In the genomic region with DNA sequence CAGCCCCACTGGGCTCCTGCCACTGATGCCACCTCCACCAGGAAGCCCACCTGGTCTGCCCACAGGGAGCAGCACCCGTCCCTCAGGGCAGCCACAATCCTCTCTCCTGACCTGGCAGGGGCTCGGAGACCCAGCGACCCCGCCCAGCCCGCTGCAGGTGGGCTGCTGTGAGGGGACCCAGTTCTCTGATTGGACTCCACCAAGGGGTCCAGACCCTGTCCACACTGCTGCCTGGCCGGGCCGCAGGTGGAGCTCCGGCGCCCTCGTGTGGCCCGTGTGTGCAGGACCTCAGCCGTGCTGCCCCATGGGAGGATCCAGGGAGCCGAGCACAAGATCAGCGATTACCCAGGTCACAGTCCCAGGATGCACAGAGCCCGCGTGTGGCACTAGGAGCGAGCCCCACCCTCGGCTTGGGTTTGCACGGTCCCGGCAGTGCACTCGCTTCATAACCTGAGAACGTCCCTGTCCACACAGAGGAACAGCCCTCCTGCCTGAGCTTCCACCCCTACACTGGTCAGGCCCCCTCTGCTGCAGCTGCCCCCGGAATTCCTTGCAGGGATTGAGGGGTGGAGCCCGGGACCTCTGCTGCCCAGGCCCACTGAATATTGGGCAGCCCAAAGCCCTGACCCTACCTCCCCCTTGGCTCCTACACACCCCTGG, we compare ENCODE assay signal across 1 cellular context.
TF ChIP-seq lines count a peak whose summit lies in the region.

No MANE protein-coding gene starts in this region.

TF ChIP-seq in HepG2, 621 proteins besides CTCF, POLR2A, EP300 and RAD21 (continued from another document):
- TF ChIP-seq MAFG (CRISPR knock-in tag; IDR thresholded peaks at IDR 0.05) (no peak), CBFB (CRISPR knock-in tag; IDR thresholded peaks at IDR 0.05) (no peak), ZNF343 (CRISPR knock-in tag; IDR thresholded peaks at IDR 0.05) (no peak), SIX1 (CRISPR knock-in tag; IDR thresholded peaks at IDR 0.05; ENCODE audit: borderline replicate concordance) (no peak), SMYD3 (CRISPR knock-in tag; IDR thresholded peaks at IDR 0.05) (no peak), ZNF274 (CRISPR knock-in tag; IDR thresholded peaks at IDR 0.05) (peak; percentile 57; the same call in 1 of the 2 replicates), ZNF510 (CRISPR knock-in tag; IDR thresholded peaks at IDR 0.05; ENCODE audit: low read depth) (no peak), NRL (CRISPR knock-in tag; IDR thresholded peaks at IDR 0.05; ENCODE audit: borderline replicate concordance) (peak; percentile 44; the same call in 1 of the 2 replicates), MTA1 (CRISPR knock-in tag; IDR thresholded peaks at IDR 0.05; ENCODE audit: borderline replicate concordance) (no peak), ZNF180 (CRISPR knock-in tag; IDR thresholded peaks at IDR 0.05; ENCODE audit: borderline replicate concordance, low read depth) (no peak), NAIF1 (CRISPR knock-in tag; IDR thresholded peaks at IDR 0.05; ENCODE audit: borderline replicate concordance) (no peak), ZNF367 (CRISPR knock-in tag; IDR thresholded peaks at IDR 0.05; ENCODE audit: borderline replicate concordance) (no peak), HOXA3 (CRISPR knock-in tag; IDR thresholded peaks at IDR 0.05) (0 out of 2 replicates have a peak, but pooled peaks have one; percentile 22), ARNT (IDR thresholded peaks at IDR 0.05) (no peak), STAG1 (CRISPR knock-in tag; IDR thresholded peaks at IDR 0.05) (peak; percentile 95), RORA (CRISPR knock-in tag; IDR thresholded peaks at IDR 0.05) (no peak), ATF7 (IDR thresholded peaks at IDR 0.05) (no peak), ATF7 (CRISPR knock-in tag; IDR thresholded peaks at IDR 0.05) (no peak), ZSCAN12 (CRISPR knock-in tag; IDR thresholded peaks at IDR 0.05) (no peak), ZFP37 (CRISPR knock-in tag; IDR thresholded peaks at IDR 0.05; ENCODE audit: borderline replicate concordance) (no peak), ZNF430 (CRISPR knock-in tag; IDR thresholded peaks at IDR 0.05) (no peak), MED13 (CRISPR knock-in tag; IDR thresholded peaks at IDR 0.05) (no peak), GZF1 (CRISPR knock-in tag; IDR thresholded peaks at IDR 0.05) (no peak), SATB2 (CRISPR knock-in tag; IDR thresholded peaks at IDR 0.05) (no peak), SETDB1 (CRISPR knock-in tag; IDR thresholded peaks at IDR 0.05; ENCODE audit: borderline replicate concordance) (no peak), ESRRA (CRISPR knock-in tag; IDR thresholded peaks at IDR 0.05; ENCODE audit: low read depth) (no peak), ZNF83 (CRISPR knock-in tag; IDR thresholded peaks at IDR 0.05; ENCODE audit: borderline replicate concordance) (no peak), ZNF674 (CRISPR knock-in tag; IDR thresholded peaks at IDR 0.05; ENCODE audit: low read depth) (no peak), ZFP90 (CRISPR knock-in tag; IDR thresholded peaks at IDR 0.05; ENCODE audit: borderline replicate concordance) (no peak), MIER3 (CRISPR knock-in tag; IDR thresholded peaks at IDR 0.05; ENCODE audit: borderline replicate concordance) (no peak), ZNF263 (CRISPR knock-in tag; IDR thresholded peaks at IDR 0.05) (peak; percentile 69), DMAP1 (CRISPR knock-in tag; IDR thresholded peaks at IDR 0.05) (no peak)
- TF ChIP-seq, protein P1, sequence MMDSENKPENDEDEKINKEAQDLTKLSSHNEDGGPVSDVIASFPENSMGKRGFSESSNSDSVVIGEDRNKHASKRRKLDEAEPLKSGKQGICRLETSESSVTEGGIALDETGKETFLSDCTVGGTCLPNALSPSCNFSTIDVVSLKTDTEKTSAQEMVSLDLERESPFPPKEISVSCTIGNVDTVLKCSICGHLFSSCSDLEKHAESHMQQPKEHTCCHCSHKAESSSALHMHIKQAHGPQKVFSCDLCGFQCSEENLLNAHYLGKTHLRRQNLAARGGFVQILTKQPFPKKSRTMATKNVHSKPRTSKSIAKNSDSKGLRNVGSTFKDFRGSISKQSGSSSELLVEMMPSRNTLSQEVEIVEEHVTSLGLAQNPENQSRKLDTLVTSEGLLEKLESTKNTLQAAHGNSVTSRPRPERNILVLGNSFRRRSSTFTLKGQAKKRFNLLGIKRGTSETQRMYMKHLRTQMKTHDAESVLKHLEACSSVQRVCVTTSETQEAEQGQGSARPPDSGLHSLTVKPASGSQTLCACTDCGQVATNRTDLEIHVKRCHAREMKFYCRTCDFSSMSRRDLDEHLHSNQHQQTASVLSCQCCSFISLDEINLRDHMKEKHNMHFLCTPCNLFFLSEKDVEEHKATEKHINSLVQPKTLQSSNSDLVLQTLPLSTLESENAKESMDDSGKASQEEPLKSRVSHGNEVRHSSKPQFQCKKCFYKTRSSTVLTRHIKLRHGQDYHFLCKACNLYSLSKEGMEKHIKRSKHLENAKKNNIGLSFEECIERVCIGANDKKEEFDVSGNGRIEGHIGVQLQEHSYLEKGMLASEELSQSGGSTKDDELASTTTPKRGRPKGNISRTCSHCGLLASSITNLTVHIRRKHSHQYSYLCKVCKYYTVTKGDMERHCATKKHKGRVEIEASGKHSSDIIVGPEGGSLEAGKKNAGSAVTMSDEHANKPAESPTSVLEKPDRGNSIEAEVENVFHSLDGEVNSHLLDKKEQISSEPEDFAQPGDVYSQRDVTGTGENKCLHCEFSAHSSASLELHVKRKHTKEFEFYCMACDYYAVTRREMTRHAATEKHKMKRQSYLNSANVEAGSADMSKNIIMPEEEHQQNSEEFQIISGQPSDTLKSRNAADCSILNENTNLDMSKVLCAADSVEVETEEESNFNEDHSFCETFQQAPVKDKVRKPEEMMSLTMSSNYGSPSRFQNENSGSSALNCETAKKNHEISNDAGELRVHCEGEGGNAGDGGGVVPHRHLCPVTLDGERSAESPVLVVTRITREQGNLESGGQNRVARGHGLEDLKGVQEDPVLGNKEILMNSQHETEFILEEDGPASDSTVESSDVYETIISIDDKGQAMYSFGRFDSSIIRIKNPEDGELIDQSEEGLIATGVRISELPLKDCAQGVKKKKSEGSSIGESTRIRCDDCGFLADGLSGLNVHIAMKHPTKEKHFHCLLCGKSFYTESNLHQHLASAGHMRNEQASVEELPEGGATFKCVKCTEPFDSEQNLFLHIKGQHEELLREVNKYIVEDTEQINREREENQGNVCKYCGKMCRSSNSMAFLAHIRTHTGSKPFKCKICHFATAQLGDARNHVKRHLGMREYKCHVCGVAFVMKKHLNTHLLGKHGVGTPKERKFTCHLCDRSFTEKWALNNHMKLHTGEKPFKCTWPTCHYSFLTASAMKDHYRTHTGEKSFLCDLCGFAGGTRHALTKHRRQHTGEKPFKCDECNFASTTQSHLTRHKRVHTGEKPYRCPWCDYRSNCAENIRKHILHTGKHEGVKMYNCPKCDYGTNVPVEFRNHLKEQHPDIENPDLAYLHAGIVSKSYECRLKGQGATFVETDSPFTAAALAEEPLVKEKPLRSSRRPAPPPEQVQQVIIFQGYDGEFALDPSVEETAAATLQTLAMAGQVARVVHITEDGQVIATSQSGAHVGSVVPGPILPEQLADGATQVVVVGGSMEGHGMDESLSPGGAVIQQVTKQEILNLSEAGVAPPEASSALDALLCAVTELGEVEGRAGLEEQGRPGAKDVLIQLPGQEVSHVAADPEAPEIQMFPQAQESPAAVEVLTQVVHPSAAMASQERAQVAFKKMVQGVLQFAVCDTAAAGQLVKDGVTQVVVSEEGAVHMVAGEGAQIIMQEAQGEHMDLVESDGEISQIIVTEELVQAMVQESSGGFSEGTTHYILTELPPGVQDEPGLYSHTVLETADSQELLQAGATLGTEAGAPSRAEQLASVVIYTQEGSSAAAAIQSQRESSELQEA (CRISPR knock-in tag; IDR thresholded peaks at IDR 0.05; ENCODE audit: not compliant biosample characterization), result no peak
- TF ChIP-seq, protein P2, sequence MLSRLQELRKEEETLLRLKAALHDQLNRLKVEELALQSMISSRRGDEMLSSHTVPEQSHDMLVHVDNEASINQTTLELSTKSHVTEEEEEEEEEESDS (CRISPR knock-in tag; IDR thresholded peaks at IDR 0.05; ENCODE audit: borderline replicate concordance), result no peak
- TF ChIP-seq, protein P3, sequence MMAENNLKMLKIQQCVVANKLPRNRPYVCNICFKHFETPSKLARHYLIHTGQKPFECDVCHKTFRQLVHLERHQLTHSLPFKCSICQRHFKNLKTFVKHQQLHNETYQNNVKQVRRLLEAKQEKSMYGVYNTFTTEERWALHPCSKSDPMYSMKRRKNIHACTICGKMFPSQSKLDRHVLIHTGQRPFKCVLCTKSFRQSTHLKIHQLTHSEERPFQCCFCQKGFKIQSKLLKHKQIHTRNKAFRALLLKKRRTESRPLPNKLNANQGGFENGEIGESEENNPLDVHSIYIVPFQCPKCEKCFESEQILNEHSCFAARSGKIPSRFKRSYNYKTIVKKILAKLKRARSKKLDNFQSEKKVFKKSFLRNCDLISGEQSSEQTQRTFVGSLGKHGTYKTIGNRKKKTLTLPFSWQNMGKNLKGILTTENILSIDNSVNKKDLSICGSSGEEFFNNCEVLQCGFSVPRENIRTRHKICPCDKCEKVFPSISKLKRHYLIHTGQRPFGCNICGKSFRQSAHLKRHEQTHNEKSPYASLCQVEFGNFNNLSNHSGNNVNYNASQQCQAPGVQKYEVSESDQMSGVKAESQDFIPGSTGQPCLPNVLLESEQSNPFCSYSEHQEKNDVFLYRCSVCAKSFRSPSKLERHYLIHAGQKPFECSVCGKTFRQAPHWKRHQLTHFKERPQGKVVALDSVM (CRISPR knock-in tag; IDR thresholded peaks at IDR 0.05), result no peak
- TF ChIP-seq, protein P4, sequence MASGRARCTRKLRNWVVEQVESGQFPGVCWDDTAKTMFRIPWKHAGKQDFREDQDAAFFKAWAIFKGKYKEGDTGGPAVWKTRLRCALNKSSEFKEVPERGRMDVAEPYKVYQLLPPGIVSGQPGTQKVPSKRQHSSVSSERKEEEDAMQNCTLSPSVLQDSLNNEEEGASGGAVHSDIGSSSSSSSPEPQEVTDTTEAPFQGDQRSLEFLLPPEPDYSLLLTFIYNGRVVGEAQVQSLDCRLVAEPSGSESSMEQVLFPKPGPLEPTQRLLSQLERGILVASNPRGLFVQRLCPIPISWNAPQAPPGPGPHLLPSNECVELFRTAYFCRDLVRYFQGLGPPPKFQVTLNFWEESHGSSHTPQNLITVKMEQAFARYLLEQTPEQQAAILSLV (CRISPR knock-in tag; IDR thresholded peaks at IDR 0.05; ENCODE audit: borderline replicate concordance), result no peak
